ENCODE assay signal across 8 cellular contexts in genomic region chr13:41019027-41019487, GRCh38. TPM values are rescaled to one million over a fixed set of nuclear protein-coding genes. Genes with fewer than 3 reads are reported as not detected.
DNase-seq lines count a peak whose midpoint lies in the region; ATAC-seq, FAIRE-seq and TF ChIP-seq lines count a peak whose summit lies in the region.

Gene ELF1, minus strand, starts transcription at chr13:41019316. Its CDS starts 37,262 bp downstream, at chr13:40982054.

- H3K4me1 Mint-ChIP-seq in astrocyte (ENCODE audit: low read depth, unreplicated experiment) = peaks cover 20% of the 10 kb centered on the region

- peaks cover 65% of the 10 kb centered on the region for H3K4me1 ChIP-seq in HUES64 (ENCODE audit: insufficient read depth, low read length)
- H3K4me1 ChIP-seq in astrocyte (ENCODE audit: insufficient read depth, low read length) = peaks cover 5% of the 10 kb centered on the region

- no peaks in the 10 kb centered on the region for H3K27me3 ChIP-seq in GM06990 (replicated peaks; ENCODE audit: control insufficient read depth, insufficient read depth, low read length)
- H3K27me3 ChIP-seq in HUES64 (ENCODE audit: insufficient read depth, low read length) = no peaks in the 10 kb centered on the region
- no peaks in the 10 kb centered on the region for H3K27me3 ChIP-seq in astrocyte (ENCODE audit: insufficient read depth, low read length)

- peak within 1 kb of the TSS; percentile 66 for H3K4me2 ChIP-seq in astrocyte (ENCODE audit: low read length)

- peak within 1 kb of the TSS; percentile 73; the same call in 1 of the 2 replicates for H3K9ac ChIP-seq in HUES64 (ENCODE audit: low read depth, low read length)
- peak within 1 kb of the TSS; percentile 40 for H3K9ac ChIP-seq in astrocyte (ENCODE audit: low read length)

- H3K4me3 ChIP-seq in GM06990 (replicated peaks; ENCODE audit: low read depth, low read length) = peak within 1 kb of the TSS; percentile 76
- peak within 1 kb of the TSS; percentile 41; the same call in 1 of the 2 replicates for H3K4me3 ChIP-seq in HUES64 (ENCODE audit: low read length)
- peak within 1 kb of the TSS; percentile 38 for H3K4me3 ChIP-seq in astrocyte (ENCODE audit: insufficient read depth, low read depth, low read length)

- FAIRE-seq in astrocyte (lab: Jason Lieb, UNC) = peak; percentile 37

- H3K27me3 Mint-ChIP-seq in astrocyte (ENCODE audit: low read depth, unreplicated experiment) = no peaks in the 10 kb centered on the region

- H3K9me3 ChIP-seq in HUES64 (ENCODE audit: insufficient read depth, low read depth, low read length) (no peaks in the 10 kb centered on the region), astrocyte (ENCODE audit: insufficient read depth, low read depth, low read length) (no peaks in the 10 kb centered on the region)

- ATAC-seq in GM21619 (IDR thresholded peaks at IDR 0.05; ENCODE audit: unreplicated experiment) = peak; percentile 89

- H3K36me3 Mint-ChIP-seq in astrocyte (ENCODE audit: low read depth, unreplicated experiment) = no peaks in the 10 kb centered on the region

- peaks cover 36% of the 10 kb centered on the region for H3K79me2 ChIP-seq in astrocyte (ENCODE audit: insufficient read depth, low read length)

- peak within 1 kb of the TSS; percentile 82 for H3K4me3 Mint-ChIP-seq in astrocyte (ENCODE audit: unreplicated experiment)

- H3K36me3 ChIP-seq in GM06990 (ENCODE audit: control insufficient read depth, insufficient read depth, low read length) (no peaks in the 10 kb centered on the region), HUES64 (ENCODE audit: insufficient read depth, low read length) (no peaks in the 10 kb centered on the region), astrocyte (ENCODE audit: insufficient read depth, low read length) (no peaks in the 10 kb centered on the region)

- peak within 1 kb of the TSS; percentile 83 for H3K27ac Mint-ChIP-seq in astrocyte (ENCODE audit: unreplicated experiment)

- peak within 1 kb of the TSS; percentile 61 for H2AFZ ChIP-seq in astrocyte (ENCODE audit: low read depth, low read length)

- WGBS in HUES64 = 60% methylated on average over 4 of the region's 4 CpGs

- TF ChIP-seq CTCF in GM06990 (IDR thresholded peaks at IDR 0.05; ENCODE audit: insufficient read depth, low read length, poor library complexity, severe bottlenecking) = no peak
- TF ChIP-seq CTCF in astrocyte (IDR thresholded peaks at IDR 0.05; ENCODE audit: insufficient read depth, low read depth, low read length) = no peak

- peaks cover 20% of the 10 kb centered on the region for H4K20me1 ChIP-seq in astrocyte (ENCODE audit: insufficient read depth, low read length)

- DNase-seq in GM06990 (ENCODE audit: extremely low read depth, insufficient read length) = peak; percentile 80
- DNase-seq in SW 1271 (lab: John Stamatoyannopoulos, UW) = peak; percentile 13 to 42
- DNase-seq in astrocyte (ENCODE audit: low read depth) = peak; percentile 65
- DNase-seq in iPS-NIHi7 (ENCODE audit: extremely low spot score) = peak; percentile 30
- DNase-seq in stimulated activated CD4-positive, alpha-beta T cell treated with anti-CD3 and anti-CD28 coated beads, Interleukin-1b, Interleukin-23, amount 100 ng/mL, for 24 hours (ENCODE audit: low read depth in 4 of 4, low spot score in 1 of 4) = peak in 3 of 4 experiments; percentile 12 to 32 (median 20)
- no peak for DNase-seq in NCI-H446 treated with DMSO at 0.1 percent for 48 hours (lab: John Stamatoyannopoulos, UW)

- no peaks in the 10 kb centered on the region for H3K9me3 Mint-ChIP-seq in astrocyte (ENCODE audit: unreplicated experiment)

- H3K27ac ChIP-seq in HUES64 (ENCODE audit: low read depth, low read length) (peak within 1 kb of the TSS; percentile 71), astrocyte (ENCODE audit: low read depth, low read length) (peak within 1 kb of the TSS; percentile 16)

RNA-seq across cellular contexts. Expression of gene ELF1, which starts in this region (rescaled TPM):
- 9.7 TPM for polyA plus RNA-seq in HUES64 (2013, experiment 1 of 2)
- polyA plus RNA-seq in HUES64 (2013, experiment 2 of 2) = 11.0 TPM
- total RNA-seq in astrocyte = 69.1 and 75.1 TPM in 2 replicates
